23 cellular contexts compared by ENCODE assay signal in the genomic region with DNA sequence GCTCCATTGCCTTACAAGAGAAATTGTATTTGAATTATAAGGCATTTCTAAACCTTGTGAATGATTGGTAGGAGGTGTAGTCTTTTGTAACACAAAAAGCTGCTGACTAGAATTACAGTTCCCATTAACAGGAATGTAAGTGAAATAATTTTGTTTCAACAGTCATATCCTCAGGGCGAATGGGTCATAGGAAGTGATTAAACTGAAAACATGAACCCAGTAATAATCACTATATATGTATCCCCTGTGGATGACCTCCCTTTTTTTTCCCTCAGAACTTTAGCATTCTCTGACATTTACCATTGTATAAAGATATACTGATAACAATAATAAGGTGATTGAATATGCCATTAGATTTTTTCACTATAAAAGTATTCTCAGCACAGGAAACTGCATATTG.
"Had no signal": no experiment of that assay in that cellular context is flagged by ENCODE, and none has a peak within 500 bp of the region (broad histone marks: within the 10 kb centered on the region; RNA-seq: fewer than 3 reads in every experiment).

No MANE protein-coding gene starts in this region.

- H3K4me2 ChIP-seq: hepatocyte had no signal

- H3K27ac ChIP-seq: body of pancreas, esophagus muscularis mucosa, hepatocyte, neutrophil, parathyroid adenoma, sigmoid colon, testis, upper lobe of left lung had no signal

- DNase-seq: activated CD4-positive, alpha-beta T cell treated with anti-CD3 and anti-CD28 coated beads, Interleukin-2, amount 10 ng/mL, durations not matched to agents 7 days and 5 days; activated CD8-positive, alpha-beta T cell treated with anti-CD3 and anti-CD28 coated beads, Interleukin-2, amount 10 ng/mL, durations not matched to agents 7 days and 5 days; activated naive CD4-positive, alpha-beta T cell treated with Interleukin-2 at 50 U/mL for 16 hours; activated naive CD8-positive, alpha-beta T cell treated with anti-CD3 and anti-CD28 coated beads, Interleukin-2, amount 10 ng/mL, durations not matched to agents 7 days and 5 days; activated T-cell treated with anti-CD3 and anti-CD28 coated beads, Interleukin-2, amount 50 U/mL, for 24 hours; body of pancreas; central memory CD4-positive, alpha-beta T cell; left cardiac atrium; sigmoid colon; stimulated activated CD4-positive, alpha-beta T cell treated with anti-CD3 and anti-CD28 coated beads, Interleukin-4, amount 100 ng/mL, for 24 hours; T-helper 1 cell; T-helper 9 cell; testis; upper lobe of left lung had no signal

- H3K4me1 Mint-ChIP-seq: activated CD4-positive, alpha-beta T cell treated with anti-CD3 and anti-CD28 coated beads, Interleukin-2, amount 10 ng/mL, durations not matched to agents 7 days and 5 days; activated naive CD8-positive, alpha-beta T cell treated with anti-CD3 and anti-CD28 coated beads, Interleukin-2, amount 10 ng/mL, durations not matched to agents 7 days and 5 days; mesothelial cell of epicardium; stimulated activated effector memory CD8-positive, alpha-beta T cell treated with anti-CD3 and anti-CD28 coated beads, Interleukin-12 subunit alpha, Interleukin-12 subunit beta, amount 100 ng/mL, for 72 hours had no signal

- H3K4me3 Mint-ChIP-seq: activated CD4-positive, alpha-beta T cell treated with anti-CD3 and anti-CD28 coated beads, Interleukin-2, amount 10 ng/mL, durations not matched to agents 7 days and 5 days; activated CD8-positive, alpha-beta T cell treated with anti-CD3 and anti-CD28 coated beads, Interleukin-2, amount 10 ng/mL, durations not matched to agents 7 days and 5 days; activated naive CD8-positive, alpha-beta T cell treated with anti-CD3 and anti-CD28 coated beads, Interleukin-2, amount 10 ng/mL, durations not matched to agents 7 days and 5 days; activated T-cell treated with anti-CD3 and anti-CD28 coated beads, Interleukin-2, amount 50 U/mL, for 24 hours; mesothelial cell of epicardium; natural killer cell treated with Interleukin-12 subunit alpha and Interleukin-12 subunit beta and Interleukin-15 and Interleukin-18, amount 100 ng/mL, for 72 hours; stimulated activated effector memory CD8-positive, alpha-beta T cell treated with anti-CD3 and anti-CD28 coated beads, Interleukin-12 subunit alpha, Interleukin-12 subunit beta, amount 100 ng/mL, for 72 hours had no signal

- H3K9ac ChIP-seq: parathyroid adenoma had no signal

- H3K36me3 Mint-ChIP-seq: activated naive CD8-positive, alpha-beta T cell treated with anti-CD3 and anti-CD28 coated beads, Interleukin-2, amount 10 ng/mL, durations not matched to agents 7 days and 5 days; mesothelial cell of epicardium; natural killer cell treated with Interleukin-12 subunit alpha and Interleukin-12 subunit beta and Interleukin-15 and Interleukin-18, amount 100 ng/mL, for 72 hours; stimulated activated effector memory CD8-positive, alpha-beta T cell treated with anti-CD3 and anti-CD28 coated beads, Interleukin-12 subunit alpha, Interleukin-12 subunit beta, amount 100 ng/mL, for 72 hours had no signal

- ATAC-seq: activated CD4-positive, CD25-positive, alpha-beta regulatory T cell treated with anti-CD3 and anti-CD28 coated beads, Interleukin-2, amount 50 U/mL, for 24 hours; activated CD8-positive, alpha-beta T cell treated with anti-CD3 and anti-CD28 coated beads, Interleukin-2, amount 10 ng/mL, durations not matched to agents 7 days and 5 days; body of pancreas; left cardiac atrium; natural killer cell treated with Interleukin-12 subunit alpha and Interleukin-12 subunit beta and Interleukin-15 and Interleukin-18, amount 100 ng/mL, for 72 hours; stimulated activated effector memory CD8-positive, alpha-beta T cell treated with anti-CD3 and anti-CD28 coated beads, Interleukin-12 subunit alpha, Interleukin-12 subunit beta, amount 100 ng/mL, for 72 hours had no signal

- H3K27me3 ChIP-seq: body of pancreas, esophagus muscularis mucosa, hepatocyte, neutrophil, sigmoid colon, testis, upper lobe of left lung had no signal

- H3K79me2 ChIP-seq: hepatocyte, parathyroid adenoma had no signal

- H3K9me3 Mint-ChIP-seq: activated naive CD8-positive, alpha-beta T cell treated with anti-CD3 and anti-CD28 coated beads, Interleukin-2, amount 10 ng/mL, durations not matched to agents 7 days and 5 days; activated T-cell treated with anti-CD3 and anti-CD28 coated beads, Interleukin-2, amount 50 U/mL, for 24 hours; activated T-helper 2 cell treated with anti-CD3 and anti-CD28 coated beads, Interferon-gamma antibody, Interleukin-2, Interleukin-4, amounts not matched to agents 10 μg/mL and 5 μg/mL and 100 μg/mL, durations not matched to agents 14 hours and 24 hours and 36 hours; natural killer cell treated with Interleukin-12 subunit alpha and Interleukin-12 subunit beta and Interleukin-15 and Interleukin-18, amount 100 ng/mL, for 72 hours had no signal

- H3K36me3 ChIP-seq: esophagus muscularis mucosa, neutrophil, sigmoid colon, upper lobe of left lung had no signal

- H2AFZ ChIP-seq: hepatocyte, parathyroid adenoma had no signal

- H3K27me3 Mint-ChIP-seq: activated CD4-positive, alpha-beta T cell treated with anti-CD3 and anti-CD28 coated beads, Interleukin-2, amount 10 ng/mL, durations not matched to agents 7 days and 5 days had no signal

- H3K4me3 ChIP-seq: body of pancreas, esophagus muscularis mucosa, hepatocyte, sigmoid colon, testis, upper lobe of left lung had no signal

- H3K4me1 ChIP-seq: body of pancreas, parathyroid adenoma, sigmoid colon, testis, upper lobe of left lung had no signal

- H3K27ac Mint-ChIP-seq: activated CD4-positive, alpha-beta T cell treated with anti-CD3 and anti-CD28 coated beads, Interleukin-2, amount 10 ng/mL, durations not matched to agents 7 days and 5 days; activated CD8-positive, alpha-beta T cell treated with anti-CD3 and anti-CD28 coated beads, Interleukin-2, amount 10 ng/mL, durations not matched to agents 7 days and 5 days; activated naive CD8-positive, alpha-beta T cell treated with anti-CD3 and anti-CD28 coated beads, Interleukin-2, amount 10 ng/mL, durations not matched to agents 7 days and 5 days; activated T-cell treated with anti-CD3 and anti-CD28 coated beads, Interleukin-2, amount 50 U/mL, for 24 hours; activated T-helper 2 cell treated with anti-CD3 and anti-CD28 coated beads, Interferon-gamma antibody, Interleukin-2, Interleukin-4, amounts not matched to agents 10 μg/mL and 5 μg/mL and 100 μg/mL, durations not matched to agents 14 hours and 24 hours and 36 hours; mesothelial cell of epicardium; natural killer cell treated with Interleukin-12 subunit alpha and Interleukin-12 subunit beta and Interleukin-15 and Interleukin-18, amount 100 ng/mL, for 72 hours; stimulated activated effector memory CD8-positive, alpha-beta T cell treated with anti-CD3 and anti-CD28 coated beads, Interleukin-12 subunit alpha, Interleukin-12 subunit beta, amount 100 ng/mL, for 72 hours had no signal

- H3K9me3 ChIP-seq: body of pancreas, esophagus muscularis mucosa, neutrophil, sigmoid colon, testis, upper lobe of left lung had no signal
